15 cellular contexts compared by ENCODE assay signal in the genomic region with DNA sequence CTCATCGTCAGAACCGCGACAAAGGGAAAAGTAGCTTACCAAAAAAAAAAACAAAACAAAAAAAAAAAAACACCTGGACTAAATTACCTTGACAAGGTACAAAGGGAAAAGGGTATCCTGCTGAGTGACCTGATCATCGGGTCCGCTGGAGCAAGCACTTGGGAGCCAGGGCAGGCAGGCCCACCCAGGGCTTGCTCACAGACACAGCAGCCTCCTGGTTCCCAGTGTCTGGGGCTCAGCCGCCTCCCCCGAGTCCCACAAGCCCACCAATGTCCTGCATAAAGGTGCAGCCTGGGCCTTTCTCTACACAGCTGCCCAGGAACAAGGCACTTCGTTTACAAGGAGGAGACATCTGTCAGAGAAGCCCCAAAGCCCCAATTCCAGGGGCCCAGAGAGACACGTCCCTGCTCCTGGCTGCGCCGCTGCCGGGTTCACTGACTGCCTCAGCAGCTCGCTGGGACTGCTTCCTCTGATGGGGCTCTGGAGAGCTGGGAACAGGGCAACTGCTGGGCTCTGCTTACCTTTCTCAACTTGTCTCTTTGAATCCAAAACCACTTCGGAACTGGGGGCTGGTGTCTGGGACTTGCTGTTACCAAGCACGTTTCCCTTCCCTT.
DNase-seq lines count a peak whose midpoint lies in the region; ATAC-seq and TF ChIP-seq lines count a peak whose summit lies in the region.
"Had no signal": no experiment of that assay in that cellular context is flagged by ENCODE, and none has a peak within 500 bp of the region (broad histone marks: within the 10 kb centered on the region; RNA-seq: fewer than 3 reads in every experiment).

No MANE protein-coding gene starts in this region.

- ATAC-seq in Right ventricle myocardium superior (ENCODE audit: poor library complexity) (no peak), HG02981 (IDR thresholded peaks at IDR 0.05; ENCODE audit: unreplicated experiment) (no peak)
- ATAC-seq: GM12878 had no signal

- no peaks in the 10 kb centered on the region for H4K20me1 ChIP-seq in neural progenitor cell (ENCODE audit: low read depth)

- intact Hi-C loops in colonic mucosa (cut with DNase I) (no loop called here), Right ventricle myocardium superior (cut with DNase I) (no loop called here)

- H3K9me3 ChIP-seq in colonic mucosa (no peaks in the 10 kb centered on the region), neural progenitor cell (ENCODE audit: low read depth) (no peaks in the 10 kb centered on the region)
- H3K9me3 ChIP-seq: MG63 had no signal

- no peak overlapping the region for H2AFZ ChIP-seq in neural progenitor cell (replicated peaks)

- H3K9ac ChIP-seq in colonic mucosa (ENCODE audit: low read depth in 2 of 2, low read length in 2 of 2) (peak overlapping the region in 1 of 2 donors; percentile 21), neural progenitor cell (no peak overlapping the region)

- H3K27me3 ChIP-seq in colonic mucosa (no peaks in the 10 kb centered on the region), neural progenitor cell (no peaks in the 10 kb centered on the region)
- H3K27me3 ChIP-seq: MG63 had no signal

- H3K4me1 Mint-ChIP-seq in neural progenitor cell, result peaks cover 3% of the 10 kb centered on the region

- H3K27ac Mint-ChIP-seq in neural progenitor cell, result no peak overlapping the region

- peak overlapping the region; percentile 16 for H3K27ac ChIP-seq in colonic mucosa
- peak overlapping the region; percentile 29 for H3K27ac ChIP-seq in neural progenitor cell

- H3K36me3 ChIP-seq in colonic mucosa, result peaks cover 11% of the 10 kb centered on the region
- H3K36me3 ChIP-seq in neural progenitor cell, result peaks cover 9% of the 10 kb centered on the region
- H3K36me3 ChIP-seq: MG63 had no signal

- peaks cover 2% of the 10 kb centered on the region for H3K27me3 Mint-ChIP-seq in neural progenitor cell (ENCODE audit: insufficient read depth, low read depth)

- H3K4me1 ChIP-seq in colonic mucosa (no peaks in the 10 kb centered on the region), neural progenitor cell (no peaks in the 10 kb centered on the region)

- TF ChIP-seq CTCF in colonic mucosa (IDR thresholded peaks at IDR 0.05) (no peak), neural progenitor cell (IDR thresholded peaks at IDR 0.05) (no peak)

- H3K4me3 ChIP-seq in colonic mucosa, result no peak overlapping the region
- no peak overlapping the region for H3K4me3 ChIP-seq in neural progenitor cell
- H3K4me3 ChIP-seq: GM12878, MG63 had no signal

- no peaks in the 10 kb centered on the region for H3K79me2 ChIP-seq in neural progenitor cell (ENCODE audit: low read depth)

- DNase-seq in COR-L47 (lab: John Stamatoyannopoulos, UW), result peak; percentile 40
- DNase-seq in NCI-H146 treated with DMSO at 0.1 percent for 48 hours (lab: John Stamatoyannopoulos, UW; ENCODE audit: unreplicated experiment), result peak; percentile 60
- no peak for DNase-seq in colonic mucosa
- no peak for DNase-seq in neural progenitor cell (ENCODE audit: low spot score)
- DNase-seq in H4 (ENCODE audit: low spot score), result no peak
- no peak for DNase-seq in Right ventricle myocardium superior
- DNase-seq: AML-193, Calu3, DMS79, MG63, NCI-H1105, NCI-H446, SW 1271 had no signal

- H3K36me3 Mint-ChIP-seq in neural progenitor cell, result peaks cover 63% of the 10 kb centered on the region

- H3K4me2 ChIP-seq in neural progenitor cell, result no peak overlapping the region

- H3K4me3 Mint-ChIP-seq in neural progenitor cell, result no peak overlapping the region

- no peaks in the 10 kb centered on the region for H3F3A ChIP-seq in neural progenitor cell (ENCODE audit: low read depth)

- peaks cover 2% of the 10 kb centered on the region for H3K9me3 Mint-ChIP-seq in neural progenitor cell

Comparison
In these comparisons a context has a peak if more than half of its experiments do, and no peak if none do; other contexts are left out.
1. DNase-seq: peak in COR-L47 (single experiment) and NCI-H146 treated with DMSO at 0.1 percent for 48 hours (single experiment); none in colonic mucosa (single experiment), neural progenitor cell (single experiment), H4 (single experiment) and Right ventricle myocardium superior (single experiment).